1 cellular context compared by ENCODE assay signal in the genomic region with DNA sequence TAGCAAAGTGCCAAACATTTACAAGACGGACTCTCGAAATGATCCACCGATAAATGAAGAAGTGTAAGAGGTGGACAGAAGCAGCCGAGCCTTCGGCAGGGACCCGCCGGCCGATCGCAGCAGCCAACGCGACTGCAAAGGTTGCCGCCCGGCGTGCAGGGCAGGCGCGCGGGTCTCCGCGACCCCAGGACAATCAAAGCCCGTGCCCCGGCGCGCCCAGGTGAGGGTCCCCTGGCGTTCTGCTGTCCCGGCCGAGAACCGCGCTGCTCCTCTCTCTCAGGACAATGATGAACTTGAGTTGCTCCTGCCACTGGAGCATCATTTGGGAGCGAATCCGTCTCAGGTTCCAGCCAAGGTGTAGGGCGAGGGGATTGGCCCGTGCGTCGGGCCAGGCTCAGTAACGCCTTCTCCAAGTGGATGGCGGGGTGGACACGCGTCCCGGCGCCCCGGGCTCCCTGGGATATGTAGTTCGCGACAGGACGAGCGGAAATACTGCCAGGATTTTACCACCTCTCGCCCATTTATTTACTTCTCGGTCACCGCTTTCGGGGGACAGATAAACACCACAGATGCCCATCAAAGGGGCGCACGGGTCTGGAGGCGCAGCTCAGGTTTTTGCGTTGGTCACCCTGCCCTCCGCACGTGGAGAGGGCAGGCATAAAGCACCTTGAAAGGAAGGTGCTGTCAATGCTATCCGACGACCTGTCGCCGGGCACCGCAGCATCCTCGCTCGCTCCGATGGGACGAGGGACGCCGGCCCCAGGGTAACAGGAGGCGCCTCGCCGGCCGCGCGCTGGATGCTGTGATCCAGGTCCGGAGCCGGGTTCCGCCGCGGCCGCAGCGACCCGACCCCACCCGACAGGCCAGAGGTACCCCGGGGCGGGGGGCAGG.
TF ChIP-seq lines count a peak whose summit lies in the region.

TSS of gene BIVM (plus strand) at position 467 of the 891 bp plus-strand sequence. CDS start 8,149 bp downstream, outside the sequence.
TSS of gene POGLUT2 (minus strand) at position 324 of the 891 bp plus-strand sequence. CDS start at position 18, 306 bp downstream.

TF ChIP-seq in K562, 482 proteins besides CTCF, POLR2A, EP300 and RAD21 (continued from another document and continues in another):
- TF ChIP-seq MXD1 (CRISPR knock-in tag; IDR thresholded peaks at IDR 0.05; ENCODE audit: borderline replicate concordance, poor library complexity, severe bottlenecking) (no peak), HDGF (IDR thresholded peaks at IDR 0.05) (no peak), NFYB (IDR thresholded peaks at IDR 0.05; ENCODE audit: extremely low read depth, insufficient read length) (peak; percentile 92), LARP7 (IDR thresholded peaks at IDR 0.05) (no peak), DACH1 (IDR thresholded peaks at IDR 0.05; ENCODE audit: partially characterized antibody) (no peak), SMAD2 (IDR thresholded peaks at IDR 0.05; ENCODE audit: low read depth, low read length) (no peak), SIX5 (IDR thresholded peaks at IDR 0.05; ENCODE audit: borderline replicate concordance in 1 of 2, insufficient read depth in 1 of 2, low read depth in 1 of 2, low read length in 2 of 2) (peak; percentile 79 to 85), TAF9B (IDR thresholded peaks at IDR 0.05; ENCODE audit: partially characterized antibody) (no peak), ZNF395 (CRISPR knock-in tag; IDR thresholded peaks at IDR 0.05) (0 out of 2 replicates have a peak, but pooled peaks have one; percentile 49), ASH1L (IDR thresholded peaks at IDR 0.05; ENCODE audit: borderline replicate concordance, low read depth, partially characterized antibody) (peak; percentile 90), CEBPG (CRISPR knock-in tag; IDR thresholded peaks at IDR 0.05) (no peak), CEBPG (tag; conservative IDR thresholded peaks at IDR 0.05 in 1 of 2, IDR thresholded peaks at IDR 0.05 in 1 of 2) (no peak), BRD4 (IDR thresholded peaks at IDR 0.05) (0 out of 2 replicates have a peak, but pooled peaks have one; percentile 37), ZFP91 (CRISPR knock-in tag; IDR thresholded peaks at IDR 0.05) (no peak), NRF1 (conservative IDR thresholded peaks at IDR 0.05 in 1 of 2, IDR thresholded peaks at IDR 0.05 in 1 of 2) (peak; percentile 38 to 62; a peak in 3 of 4 replicates), ZNF143 (CRISPR knock-in tag; IDR thresholded peaks at IDR 0.05) (peak; percentile 92), SP1 (CRISPR knock-in tag; IDR thresholded peaks at IDR 0.05) (0 out of 2 replicates have a peak, but pooled peaks have one; percentile 31), GATAD2A (IDR thresholded peaks at IDR 0.05) (no peak), POLR2G (IDR thresholded peaks at IDR 0.05; ENCODE audit: low read depth, low read length) (peak; percentile 67), RBM39 (optimal IDR thresholded peaks at IDR 0.05; ENCODE audit: low read depth, low read length) (no peak), ZNF75A (CRISPR knock-in tag; IDR thresholded peaks at IDR 0.05) (no peak), MYC (IDR thresholded peaks at IDR 0.05; ENCODE audit: low read depth, low read length) (peak; percentile 59), MYC (CRISPR knock-in tag; IDR thresholded peaks at IDR 0.05; ENCODE audit: borderline replicate concordance, low read depth) (no peak), RFX5 (IDR thresholded peaks at IDR 0.05; ENCODE audit: low read depth, low read length) (no peak), PHF8 (IDR thresholded peaks at IDR 0.05; ENCODE audit: borderline replicate concordance, low read length) (peak; percentile 42; the same call in 1 of the 2 replicates), ZNF695 (CRISPR knock-in tag; IDR thresholded peaks at IDR 0.05) (no peak), RBM25 (IDR thresholded peaks at IDR 0.05; ENCODE audit: low read depth, low read length, severe bottlenecking) (peak; percentile 85), LCOR (CRISPR knock-in tag; IDR thresholded peaks at IDR 0.05) (no peak), NR2C1 (IDR thresholded peaks at IDR 0.05) (no peak), NR2C1 (tag; IDR thresholded peaks at IDR 0.05) (no peak), NCOA4 (IDR thresholded peaks at IDR 0.05; ENCODE audit: partially characterized antibody) (no peak), DIDO1 (tag; IDR thresholded peaks at IDR 0.05; ENCODE audit: low read depth) (0 out of 2 replicates have a peak, but pooled peaks have one; percentile 29), YY1 (IDR thresholded peaks at IDR 0.05; ENCODE audit: borderline replicate concordance in 1 of 3, control insufficient read depth in 1 of 3, extremely low read depth in 1 of 3, insufficient read depth in 3 of 3, insufficient read length in 1 of 3, insufficient replicate concordance in 2 of 3, low read depth in 1 of 3, low read length in 2 of 3) (peak in 1 of 3 experiments; percentile 11), ARID3A (IDR thresholded peaks at IDR 0.05; ENCODE audit: borderline replicate concordance, low read depth, low read length) (no peak), ZNF324 (CRISPR knock-in tag; IDR thresholded peaks at IDR 0.05) (no peak), CCAR2 (IDR thresholded peaks at IDR 0.05; ENCODE audit: low read depth, low read length) (no peak), CREB1 (IDR thresholded peaks at IDR 0.05) (peak; percentile 87), CREB1 (CRISPR knock-in tag; IDR thresholded peaks at IDR 0.05) (peak; percentile 80), SAFB2 (IDR thresholded peaks at IDR 0.05; ENCODE audit: borderline replicate concordance, low read depth, low read length, severe bottlenecking) (no peak), GABPA (tag; conservative IDR thresholded peaks at IDR 0.05; ENCODE audit: low read depth) (0 out of 2 replicates have a peak, but pooled peaks have one; percentile 21), PCBP2 (IDR thresholded peaks at IDR 0.05; ENCODE audit: low read depth, low read length, poor library complexity, severe bottlenecking) (no peak), MBD2 (IDR thresholded peaks at IDR 0.05; ENCODE audit: borderline replicate concordance, low read depth) (peak; percentile 99), TEAD1 (CRISPR knock-in tag; IDR thresholded peaks at IDR 0.05) (no peak)
- TF ChIP-seq, protein P1, sequence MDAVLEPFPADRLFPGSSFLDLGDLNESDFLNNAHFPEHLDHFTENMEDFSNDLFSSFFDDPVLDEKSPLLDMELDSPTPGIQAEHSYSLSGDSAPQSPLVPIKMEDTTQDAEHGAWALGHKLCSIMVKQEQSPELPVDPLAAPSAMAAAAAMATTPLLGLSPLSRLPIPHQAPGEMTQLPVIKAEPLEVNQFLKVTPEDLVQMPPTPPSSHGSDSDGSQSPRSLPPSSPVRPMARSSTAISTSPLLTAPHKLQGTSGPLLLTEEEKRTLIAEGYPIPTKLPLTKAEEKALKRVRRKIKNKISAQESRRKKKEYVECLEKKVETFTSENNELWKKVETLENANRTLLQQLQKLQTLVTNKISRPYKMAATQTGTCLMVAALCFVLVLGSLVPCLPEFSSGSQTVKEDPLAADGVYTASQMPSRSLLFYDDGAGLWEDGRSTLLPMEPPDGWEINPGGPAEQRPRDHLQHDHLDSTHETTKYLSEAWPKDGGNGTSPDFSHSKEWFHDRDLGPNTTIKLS (IDR thresholded peaks at IDR 0.05; ENCODE audit: borderline replicate concordance, low read depth): peak; percentile 87; the same call in 1 of the 2 replicates
- TF ChIP-seq, protein P2, sequence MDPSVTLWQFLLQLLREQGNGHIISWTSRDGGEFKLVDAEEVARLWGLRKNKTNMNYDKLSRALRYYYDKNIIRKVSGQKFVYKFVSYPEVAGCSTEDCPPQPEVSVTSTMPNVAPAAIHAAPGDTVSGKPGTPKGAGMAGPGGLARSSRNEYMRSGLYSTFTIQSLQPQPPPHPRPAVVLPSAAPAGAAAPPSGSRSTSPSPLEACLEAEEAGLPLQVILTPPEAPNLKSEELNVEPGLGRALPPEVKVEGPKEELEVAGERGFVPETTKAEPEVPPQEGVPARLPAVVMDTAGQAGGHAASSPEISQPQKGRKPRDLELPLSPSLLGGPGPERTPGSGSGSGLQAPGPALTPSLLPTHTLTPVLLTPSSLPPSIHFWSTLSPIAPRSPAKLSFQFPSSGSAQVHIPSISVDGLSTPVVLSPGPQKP (CRISPR knock-in tag; IDR thresholded peaks at IDR 0.05): no peak
- TF ChIP-seq, protein P3, sequence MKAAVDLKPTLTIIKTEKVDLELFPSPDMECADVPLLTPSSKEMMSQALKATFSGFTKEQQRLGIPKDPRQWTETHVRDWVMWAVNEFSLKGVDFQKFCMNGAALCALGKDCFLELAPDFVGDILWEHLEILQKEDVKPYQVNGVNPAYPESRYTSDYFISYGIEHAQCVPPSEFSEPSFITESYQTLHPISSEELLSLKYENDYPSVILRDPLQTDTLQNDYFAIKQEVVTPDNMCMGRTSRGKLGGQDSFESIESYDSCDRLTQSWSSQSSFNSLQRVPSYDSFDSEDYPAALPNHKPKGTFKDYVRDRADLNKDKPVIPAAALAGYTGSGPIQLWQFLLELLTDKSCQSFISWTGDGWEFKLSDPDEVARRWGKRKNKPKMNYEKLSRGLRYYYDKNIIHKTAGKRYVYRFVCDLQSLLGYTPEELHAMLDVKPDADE (conservative IDR thresholded peaks at IDR 0.05; ENCODE audit: control insufficient read depth, low read depth, low read length): peak; percentile 89; the same call in 1 of the 2 replicates
- TF ChIP-seq, protein P4, sequence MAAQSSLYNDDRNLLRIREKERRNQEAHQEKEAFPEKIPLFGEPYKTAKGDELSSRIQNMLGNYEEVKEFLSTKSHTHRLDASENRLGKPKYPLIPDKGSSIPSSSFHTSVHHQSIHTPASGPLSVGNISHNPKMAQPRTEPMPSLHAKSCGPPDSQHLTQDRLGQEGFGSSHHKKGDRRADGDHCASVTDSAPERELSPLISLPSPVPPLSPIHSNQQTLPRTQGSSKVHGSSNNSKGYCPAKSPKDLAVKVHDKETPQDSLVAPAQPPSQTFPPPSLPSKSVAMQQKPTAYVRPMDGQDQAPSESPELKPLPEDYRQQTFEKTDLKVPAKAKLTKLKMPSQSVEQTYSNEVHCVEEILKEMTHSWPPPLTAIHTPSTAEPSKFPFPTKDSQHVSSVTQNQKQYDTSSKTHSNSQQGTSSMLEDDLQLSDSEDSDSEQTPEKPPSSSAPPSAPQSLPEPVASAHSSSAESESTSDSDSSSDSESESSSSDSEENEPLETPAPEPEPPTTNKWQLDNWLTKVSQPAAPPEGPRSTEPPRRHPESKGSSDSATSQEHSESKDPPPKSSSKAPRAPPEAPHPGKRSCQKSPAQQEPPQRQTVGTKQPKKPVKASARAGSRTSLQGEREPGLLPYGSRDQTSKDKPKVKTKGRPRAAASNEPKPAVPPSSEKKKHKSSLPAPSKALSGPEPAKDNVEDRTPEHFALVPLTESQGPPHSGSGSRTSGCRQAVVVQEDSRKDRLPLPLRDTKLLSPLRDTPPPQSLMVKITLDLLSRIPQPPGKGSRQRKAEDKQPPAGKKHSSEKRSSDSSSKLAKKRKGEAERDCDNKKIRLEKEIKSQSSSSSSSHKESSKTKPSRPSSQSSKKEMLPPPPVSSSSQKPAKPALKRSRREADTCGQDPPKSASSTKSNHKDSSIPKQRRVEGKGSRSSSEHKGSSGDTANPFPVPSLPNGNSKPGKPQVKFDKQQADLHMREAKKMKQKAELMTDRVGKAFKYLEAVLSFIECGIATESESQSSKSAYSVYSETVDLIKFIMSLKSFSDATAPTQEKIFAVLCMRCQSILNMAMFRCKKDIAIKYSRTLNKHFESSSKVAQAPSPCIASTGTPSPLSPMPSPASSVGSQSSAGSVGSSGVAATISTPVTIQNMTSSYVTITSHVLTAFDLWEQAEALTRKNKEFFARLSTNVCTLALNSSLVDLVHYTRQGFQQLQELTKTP (IDR thresholded peaks at IDR 0.05; ENCODE audit: low read depth in 1 of 2, partially characterized antibody in 2 of 2): peak in 1 of 2 experiments; percentile 75
- TF ChIP-seq, protein P5, sequence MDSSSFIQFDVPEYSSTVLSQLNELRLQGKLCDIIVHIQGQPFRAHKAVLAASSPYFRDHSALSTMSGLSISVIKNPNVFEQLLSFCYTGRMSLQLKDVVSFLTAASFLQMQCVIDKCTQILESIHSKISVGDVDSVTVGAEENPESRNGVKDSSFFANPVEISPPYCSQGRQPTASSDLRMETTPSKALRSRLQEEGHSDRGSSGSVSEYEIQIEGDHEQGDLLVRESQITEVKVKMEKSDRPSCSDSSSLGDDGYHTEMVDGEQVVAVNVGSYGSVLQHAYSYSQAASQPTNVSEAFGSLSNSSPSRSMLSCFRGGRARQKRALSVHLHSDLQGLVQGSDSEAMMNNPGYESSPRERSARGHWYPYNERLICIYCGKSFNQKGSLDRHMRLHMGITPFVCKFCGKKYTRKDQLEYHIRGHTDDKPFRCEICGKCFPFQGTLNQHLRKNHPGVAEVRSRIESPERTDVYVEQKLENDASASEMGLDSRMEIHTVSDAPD (CRISPR knock-in tag; IDR thresholded peaks at IDR 0.05): no peak
